Comparison of ENCODE assay signal across 21 cellular contexts in the genomic region with DNA sequence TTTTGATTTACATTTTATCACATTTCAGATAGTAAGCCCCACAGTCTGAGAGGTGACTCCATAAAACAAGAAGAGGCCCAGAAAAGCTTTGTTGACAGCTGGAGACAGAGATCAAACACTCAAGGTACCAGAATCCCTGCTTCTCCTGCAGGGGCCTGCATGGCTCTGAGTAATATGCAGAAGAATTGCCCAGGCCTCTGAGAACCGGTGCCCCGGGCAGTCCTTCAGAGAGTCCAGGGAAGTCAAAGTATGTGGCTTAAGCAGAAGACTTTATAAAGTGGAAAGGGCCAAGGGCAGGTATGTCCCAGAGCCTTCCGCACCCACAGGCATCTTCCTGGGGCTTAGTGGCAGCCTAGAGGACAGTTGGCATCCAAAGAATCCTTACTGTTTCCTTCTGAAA.
"Had no signal": no experiment of that assay in that cellular context is flagged by ENCODE, and none has a peak within 500 bp of the region (broad histone marks: within the 10 kb centered on the region; RNA-seq: fewer than 3 reads in every experiment).

No MANE protein-coding gene starts in this region.

- H3K79me2 ChIP-seq: hepatocyte had no signal

- DNase-seq: colonic mucosa; effector CD8-positive, alpha-beta T cell; endodermal cell; esophagus squamous epithelium; gastrocnemius medialis; heart left ventricle; left ventricle myocardium superior; lower lobe of right lung; natural killer cell; occipital lobe; ovary; psoas muscle; right cardiac atrium; sigmoid colon; stimulated activated CD4-positive, alpha-beta T cell treated with anti-CD3 and anti-CD28 coated beads, Interleukin-4, amount 100 ng/mL, for 4 hours; stimulated activated naive B cell treated with anti-CD40 and anti-IgM and Interleukin-4, amounts not matched to agents 10 μg/mL and 1 μg/mL and 100 μg/mL, for 72 hours; upper lobe of right lung; uterus had no signal

- H3K4me3 ChIP-seq: colonic mucosa, esophagus squamous epithelium, gastrocnemius medialis, heart left ventricle, hepatocyte, lower lobe of right lung, ovary, psoas muscle, sigmoid colon, thoracic aorta, tibial nerve, upper lobe of right lung, uterus had no signal

- H3K4me1 ChIP-seq: colonic mucosa, gastrocnemius medialis, heart left ventricle, lower lobe of right lung, psoas muscle, sigmoid colon, upper lobe of right lung, uterus had no signal

- H3K27me3 ChIP-seq: colonic mucosa, esophagus squamous epithelium, gastrocnemius medialis, heart left ventricle, hepatocyte, ovary, sigmoid colon, tibial nerve, upper lobe of right lung, uterus had no signal

- H3K4me2 ChIP-seq: hepatocyte had no signal

- ATAC-seq: gastrocnemius medialis; heart left ventricle; natural killer cell; psoas muscle; right cardiac atrium; stimulated activated naive B cell treated with anti-CD40 and anti-IgM and Interleukin-4, amounts not matched to agents 10 μg/mL and 1 μg/mL and 100 μg/mL, for 72 hours had no signal

- H3K9me3 ChIP-seq: colonic mucosa, esophagus squamous epithelium, gastrocnemius medialis, heart left ventricle, lower lobe of right lung, ovary, psoas muscle, sigmoid colon, thoracic aorta, tibial nerve, upper lobe of right lung, uterus had no signal

- H3K27ac ChIP-seq: colonic mucosa, gastrocnemius medialis, heart left ventricle, hepatocyte, lower lobe of right lung, ovary, psoas muscle, sigmoid colon, thoracic aorta, upper lobe of right lung, uterus had no signal

- H2AFZ ChIP-seq: hepatocyte had no signal

- H3K36me3 ChIP-seq: ovary, uterus had no signal
